8 cellular contexts compared by ENCODE assay signal in the genomic region with DNA sequence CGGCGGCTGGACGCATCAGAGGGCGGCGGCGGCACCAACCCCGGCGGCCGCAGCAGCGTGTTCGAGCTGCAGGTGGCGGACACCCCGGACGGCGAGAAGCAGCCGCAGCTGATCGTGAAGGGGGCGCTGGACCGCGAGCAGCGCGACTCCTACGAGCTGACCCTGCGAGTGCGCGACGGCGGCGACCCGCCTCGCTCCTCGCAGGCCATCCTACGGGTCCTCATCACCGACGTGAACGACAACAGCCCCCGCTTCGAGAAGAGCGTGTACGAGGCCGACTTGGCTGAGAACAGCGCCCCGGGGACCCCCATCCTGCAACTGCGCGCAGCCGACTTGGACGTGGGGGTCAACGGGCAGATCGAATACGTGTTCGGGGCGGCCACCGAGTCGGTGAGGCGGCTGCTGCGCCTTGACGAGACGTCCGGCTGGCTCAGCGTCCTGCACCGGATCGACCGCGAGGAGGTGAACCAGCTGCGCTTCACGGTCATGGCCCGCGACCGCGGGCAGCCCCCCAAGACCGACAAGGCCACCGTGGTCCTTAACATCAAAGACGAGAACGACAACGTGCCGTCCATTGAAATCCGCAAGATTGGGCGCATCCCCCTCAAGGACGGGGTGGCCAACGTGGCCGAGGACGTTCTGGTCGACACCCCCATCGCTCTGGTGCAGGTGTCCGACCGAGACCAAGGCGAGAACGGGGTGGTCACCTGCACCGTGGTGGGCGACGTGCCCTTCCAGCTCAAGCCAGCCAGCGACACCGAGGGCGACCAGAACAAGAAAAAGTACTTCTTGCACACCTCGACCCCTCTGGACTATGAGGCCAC. TPM values are rescaled to one million over a fixed set of nuclear protein-coding genes. Genes with fewer than 3 reads are reported as not detected.
DNase-seq lines count a peak whose midpoint lies in the region; ATAC-seq, FAIRE-seq and TF ChIP-seq lines count a peak whose summit lies in the region.

No MANE protein-coding gene starts in this region.

- H4K8ac ChIP-seq in H9 (replicated peaks; ENCODE audit: insufficient read length, low read depth, low read length) = no peak overlapping the region

- DNase-seq in H9 (no peak), cardiac fibroblast (ENCODE audit: low read depth in 2 of 2) (no peak), kidney (peak; percentile 78), PC-3 (no peak), NCI-H1930 (lab: John Stamatoyannopoulos, UW) (no peak), AML-193 (lab: John Stamatoyannopoulos, UW) (no peak)

- H3K18ac ChIP-seq in H9 (ENCODE audit: insufficient read length, low read depth, low read length) = no peak overlapping the region

- peak overlapping the region; percentile 72 to 83 for H3K4me3 Mint-ChIP-seq in H9

- H3K79me1 ChIP-seq in H9 (ENCODE audit: insufficient read depth, low read depth, low read length, poor library complexity, severe bottlenecking) = no peaks in the 10 kb centered on the region

- no peak overlapping the region for H3K23ac ChIP-seq in H9 (ENCODE audit: insufficient read length, low read depth, low read length)

- H2AFZ ChIP-seq in H9 (ENCODE audit: low read length) (no peak overlapping the region), PC-3 (ENCODE audit: low read length) (no peak overlapping the region)

- H3K9me2 ChIP-seq in PC-3 (replicated peaks; ENCODE audit: low read length) = no peaks in the 10 kb centered on the region

- H3K36me3 ChIP-seq in kidney (ENCODE audit: control insufficient read depth in 1 of 2, insufficient read depth in 2 of 2, low read length in 2 of 2) = no peaks in the 10 kb centered on the region
- H3K36me3 ChIP-seq in PC-3 (ENCODE audit: low read depth, low read length) = no peaks in the 10 kb centered on the region

- H3K4me1 Mint-ChIP-seq in H9 = peaks cover 40 to 42% of the 10 kb centered on the region in 2 experiments

- peak overlapping the region; percentile 46 for H3K4me3 ChIP-seq in cardiac fibroblast (replicated peaks in 1 of 2; ENCODE audit: low read depth in 2 of 2, low read length in 2 of 2)
- peak overlapping the region; percentile 20 to 45 for H3K4me3 ChIP-seq in kidney (ENCODE audit: low read length in 2 of 2)
- H3K4me3 ChIP-seq in skin epidermis = peak overlapping the region; percentile 42 to 64 (median 50)
- no peak overlapping the region for H3K4me3 ChIP-seq in PC-3 (ENCODE audit: low read length)

- CTCF ChIA-PET in PC-3 (lab: Charles Lee) = no interaction called here

- no peak overlapping the region for H3K56ac ChIP-seq in H9 (ENCODE audit: insufficient read length, low read depth, low read length)

- no peak overlapping the region for H3K27ac Mint-ChIP-seq in H9

- H3K9me3 Mint-ChIP-seq in H9 = no peaks in the 10 kb centered on the region; a peak in 2 of 5 replicates

- no peak overlapping the region for H3T11ph ChIP-seq in H9 (ENCODE audit: low read length)

- H2BK12ac ChIP-seq in H9 (ENCODE audit: insufficient read length, low read depth, low read length) = no peak overlapping the region

- no peak overlapping the region for H2BK5ac ChIP-seq in H9 (ENCODE audit: insufficient read length, low read length)

- H4K20me1 ChIP-seq in H9 (ENCODE audit: control insufficient read depth, insufficient read depth, insufficient read length) (peaks cover 6% of the 10 kb centered on the region), PC-3 (ENCODE audit: low read length) (no peaks in the 10 kb centered on the region)

- no peak overlapping the region for H2AK5ac ChIP-seq in H9 (ENCODE audit: insufficient read length, low read length)

- no peak overlapping the region for H2BK20ac ChIP-seq in H9 (ENCODE audit: low read depth, low read length, poor library complexity, severe bottlenecking)

- H3K9ac ChIP-seq in H9 (ENCODE audit: extremely low read depth, insufficient read length, low read length) (no peak overlapping the region), kidney (ENCODE audit: low read length in 2 of 2) (no peak overlapping the region), PC-3 (ENCODE audit: low read length) (no peak overlapping the region)

- no peak overlapping the region; the same call in 1 of the 2 replicates for H3K14ac ChIP-seq in H9 (ENCODE audit: insufficient read depth, low read length)

- POLR2A ChIA-PET in PC-3 (lab: Charles Lee; ENCODE audit: unreplicated experiment) = no interaction called here

- no TSS peak for BruUV-seq in PC-3 (replicated peaks; lab: Mats Ljungman, UMichigan)

- H3K4me1 ChIP-seq in H9 (ENCODE audit: insufficient read depth, low read length) (0 out of 2 replicates have a peak, but pooled peaks cover 3% of the 10 kb centered on the region), kidney (ENCODE audit: control insufficient read depth in 1 of 2, insufficient read depth in 1 of 2, low read depth in 1 of 2, low read length in 2 of 2) (peaks cover 0 to 22% of the 10 kb centered on the region in 2 donors), PC-3 (ENCODE audit: insufficient read depth, low read length) (peaks cover 10% of the 10 kb centered on the region; the same call in 1 of the 2 replicates)

- intact Hi-C loops in kidney (cut with DNase I) = no loop called here
- intact Hi-C loops in PC-3 (cut with micrococcal nuclease) = no loop called here

- peaks cover 53% of the 10 kb centered on the region for H3K23me2 ChIP-seq in H9 (ENCODE audit: insufficient read length, low read depth, low read length, poor library complexity, severe bottlenecking)

- no peaks in the 10 kb centered on the region for H3K9me3 ChIP-seq in H9 (ENCODE audit: control insufficient read depth, low read depth, low read length)
- H3K9me3 ChIP-seq in kidney (ENCODE audit: control insufficient read depth in 1 of 2, low read length in 2 of 2) = no peaks in the 10 kb centered on the region
- H3K9me3 ChIP-seq in PC-3 (ENCODE audit: low read length) = no peaks in the 10 kb centered on the region

- no peak overlapping the region for H3K4ac ChIP-seq in H9 (ENCODE audit: low read depth, low read length)

- peaks cover 23% of the 10 kb centered on the region for H3K27me3 ChIP-seq in H9 (ENCODE audit: insufficient read depth, low read length)
- no peaks in the 10 kb centered on the region for H3K27me3 ChIP-seq in PC-3 (ENCODE audit: low read length)

- peaks cover 0 to 22% (median 17%) of the 10 kb centered on the region in 3 experiments; a peak in 6 of 7 replicates for H3K36me3 Mint-ChIP-seq in H9 (ENCODE audit: insufficient read depth in 1 of 3, low read depth in 3 of 3)

- FAIRE-seq in kidney (lab: Jason Lieb, UNC) = no peak

- no peaks in the 10 kb centered on the region for H3K79me2 ChIP-seq in H9 (ENCODE audit: insufficient read depth, low read length)
- H3K79me2 ChIP-seq in PC-3 (ENCODE audit: low read length) = no peaks in the 10 kb centered on the region

- H4K5ac ChIP-seq in H9 (ENCODE audit: insufficient read length, low read depth, low read length) = no peak overlapping the region

- no peak overlapping the region for H4K91ac ChIP-seq in H9 (ENCODE audit: insufficient read length, low read depth, low read length)

- H3K27me3 Mint-ChIP-seq in H9 (ENCODE audit: low read depth) = peaks cover 62% of the 10 kb centered on the region

- ATAC-seq in PC-3 (no peak), HG02798 (IDR thresholded peaks at IDR 0.05; ENCODE audit: poor library complexity, unreplicated experiment) (no peak)

- no peak overlapping the region for H2BK15ac ChIP-seq in H9 (ENCODE audit: low read depth, low read length)

- WGBS in H9 (ENCODE audit: extremely low coverage, insufficient read length, low lambda C conversion rate) = no CpG with 5 or more reads among the region's 95 CpGs

- no peak overlapping the region for H3K27ac ChIP-seq in H9 (ENCODE audit: insufficient read length, low read depth, low read length)
- H3K27ac ChIP-seq in kidney (ENCODE audit: low read depth in 2 of 2, low read length in 2 of 2) = no peak overlapping the region
- peak overlapping the region in 5 of 21 experiments; percentile 3 to 48 (median 43) for H3K27ac ChIP-seq in skin epidermis
- no peak overlapping the region for H3K27ac ChIP-seq in PC-3 (ENCODE audit: low read length)

- no peak; the same call in 2 of the 3 replicates for TF ChIP-seq CTCF in H9 (conservative IDR thresholded peaks at IDR 0.05)
- TF ChIP-seq CTCF in cardiac fibroblast (IDR thresholded peaks at IDR 0.05; ENCODE audit: low read depth, low read length) = peak; percentile 7
- no peak for TF ChIP-seq CTCF in kidney (IDR thresholded peaks at IDR 0.05; ENCODE audit: borderline replicate concordance, extremely low read depth, insufficient read depth)
- TF ChIP-seq CTCF in PC-3 (conservative IDR thresholded peaks at IDR 0.05; ENCODE audit: low read depth, low read length) = no peak

- no peak overlapping the region for H2BK120ac ChIP-seq in H9 (ENCODE audit: low read depth, low read length, poor library complexity, severe bottlenecking)

- peak overlapping the region; percentile 82 for H3K4me2 ChIP-seq in H9 (ENCODE audit: insufficient read depth, insufficient read length, low read length)
- no peak overlapping the region for H3K4me2 ChIP-seq in PC-3 (ENCODE audit: low read length)

- H3F3A ChIP-seq in PC-3 (ENCODE audit: low read length, unreplicated experiment) = no peaks in the 10 kb centered on the region

RNA-seq across cellular contexts. Expression of a gene that starts 2.1 kb away (rescaled TPM):
- total RNA-seq in H9 (2021) (16.8 and 18.0 TPM in 2 replicates), kidney (10.2 TPM), PC-3 (2014; rRNA removed) (1.8 and 1.9 TPM in 2 replicates)
- 1.4 TPM for polyA plus RNA-seq in kidney (ENCODE audit: insufficient read depth, low read depth, low replicate concordance)
